In the genomic region with DNA sequence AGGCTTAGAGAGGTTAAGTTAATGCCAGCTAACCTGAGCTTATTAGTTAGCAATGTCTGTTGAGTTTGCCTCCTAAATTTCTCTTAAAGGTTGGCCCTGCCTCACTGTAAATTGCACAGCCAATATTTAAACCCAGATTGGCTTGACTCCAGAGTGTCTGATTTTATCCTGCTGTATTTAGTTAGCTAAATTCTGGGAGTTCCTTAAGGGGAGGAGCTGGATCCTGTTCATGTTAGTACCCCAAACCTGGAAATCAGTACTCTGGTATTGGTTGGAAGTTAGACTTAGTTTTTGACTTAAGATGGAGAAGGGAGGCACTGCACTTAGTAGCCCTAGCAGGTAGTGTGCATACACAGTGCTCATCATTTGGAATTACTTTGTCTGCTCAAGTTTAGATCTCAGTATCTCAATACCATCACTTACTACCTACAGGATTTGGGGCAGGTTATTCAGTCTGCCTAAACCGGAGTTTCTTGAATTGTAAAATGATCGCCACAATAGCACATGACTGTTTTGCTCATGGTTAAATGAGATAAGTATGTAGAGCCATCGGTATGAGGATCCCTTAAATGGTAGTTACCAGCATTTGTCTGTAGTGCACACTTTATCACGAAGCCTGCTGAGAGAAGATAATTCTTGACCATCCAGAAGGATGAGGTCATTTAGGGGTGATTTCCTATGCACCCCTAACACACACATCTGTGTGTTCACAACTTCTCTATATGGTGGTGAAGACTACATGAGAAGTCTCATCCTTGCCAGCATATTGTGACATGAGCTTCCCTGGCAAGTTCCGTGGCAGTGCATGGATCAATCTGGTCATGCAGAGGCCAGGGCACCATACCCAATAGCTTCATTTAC, we compare ENCODE assay signal across 1 cellular context.
TF ChIP-seq lines count a peak whose summit lies in the region.

No MANE protein-coding gene starts in this region.

TF ChIP-seq in K562, 482 proteins besides CTCF, POLR2A, EP300 and RAD21 (continued from another document and continues in another):
- TF ChIP-seq ZBTB8A (IDR thresholded peaks at IDR 0.05; ENCODE audit: partially characterized antibody): no peak
- TF ChIP-seq ZNF407 (IDR thresholded peaks at IDR 0.05; ENCODE audit: low read depth): no peak
- TF ChIP-seq, protein P1, sequence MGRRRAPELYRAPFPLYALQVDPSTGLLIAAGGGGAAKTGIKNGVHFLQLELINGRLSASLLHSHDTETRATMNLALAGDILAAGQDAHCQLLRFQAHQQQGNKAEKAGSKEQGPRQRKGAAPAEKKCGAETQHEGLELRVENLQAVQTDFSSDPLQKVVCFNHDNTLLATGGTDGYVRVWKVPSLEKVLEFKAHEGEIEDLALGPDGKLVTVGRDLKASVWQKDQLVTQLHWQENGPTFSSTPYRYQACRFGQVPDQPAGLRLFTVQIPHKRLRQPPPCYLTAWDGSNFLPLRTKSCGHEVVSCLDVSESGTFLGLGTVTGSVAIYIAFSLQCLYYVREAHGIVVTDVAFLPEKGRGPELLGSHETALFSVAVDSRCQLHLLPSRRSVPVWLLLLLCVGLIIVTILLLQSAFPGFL (CRISPR knock-in tag; IDR thresholded peaks at IDR 0.05): no peak
- no peak for TF ChIP-seq GTF2A2 (tag; IDR thresholded peaks at IDR 0.05)
- TF ChIP-seq ZFP36 (IDR thresholded peaks at IDR 0.05; ENCODE audit: low read depth, low read length, partially characterized antibody): peak; percentile 11
- no peak for TF ChIP-seq NUFIP1 (IDR thresholded peaks at IDR 0.05; ENCODE audit: partially characterized antibody)
- no peak for TF ChIP-seq SRSF1 (IDR thresholded peaks at IDR 0.05; ENCODE audit: low read depth, low read length)
- TF ChIP-seq, protein P2, sequence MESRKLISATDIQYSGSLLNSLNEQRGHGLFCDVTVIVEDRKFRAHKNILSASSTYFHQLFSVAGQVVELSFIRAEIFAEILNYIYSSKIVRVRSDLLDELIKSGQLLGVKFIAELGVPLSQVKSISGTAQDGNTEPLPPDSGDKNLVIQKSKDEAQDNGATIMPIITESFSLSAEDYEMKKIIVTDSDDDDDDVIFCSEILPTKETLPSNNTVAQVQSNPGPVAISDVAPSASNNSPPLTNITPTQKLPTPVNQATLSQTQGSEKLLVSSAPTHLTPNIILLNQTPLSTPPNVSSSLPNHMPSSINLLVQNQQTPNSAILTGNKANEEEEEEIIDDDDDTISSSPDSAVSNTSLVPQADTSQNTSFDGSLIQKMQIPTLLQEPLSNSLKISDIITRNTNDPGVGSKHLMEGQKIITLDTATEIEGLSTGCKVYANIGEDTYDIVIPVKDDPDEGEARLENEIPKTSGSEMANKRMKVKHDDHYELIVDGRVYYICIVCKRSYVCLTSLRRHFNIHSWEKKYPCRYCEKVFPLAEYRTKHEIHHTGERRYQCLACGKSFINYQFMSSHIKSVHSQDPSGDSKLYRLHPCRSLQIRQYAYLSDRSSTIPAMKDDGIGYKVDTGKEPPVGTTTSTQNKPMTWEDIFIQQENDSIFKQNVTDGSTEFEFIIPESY (CRISPR knock-in tag; IDR thresholded peaks at IDR 0.05): no peak
- no peak for TF ChIP-seq ZNF133 (CRISPR knock-in tag; IDR thresholded peaks at IDR 0.05)
- TF ChIP-seq ZNF124 (CRISPR knock-in tag; IDR thresholded peaks at IDR 0.05): no peak
- TF ChIP-seq ZNF347 (CRISPR knock-in tag; IDR thresholded peaks at IDR 0.05; ENCODE audit: low read depth): no peak
- TF ChIP-seq EZH2 (IDR thresholded peaks at IDR 0.05; ENCODE audit: borderline replicate concordance, low read depth, low read length): no peak
- TF ChIP-seq ZC3H11A (IDR thresholded peaks at IDR 0.05; ENCODE audit: low read depth, low read length): no peak
- peak; percentile 98 for TF ChIP-seq ATF7 (IDR thresholded peaks at IDR 0.05)
- no peak; the same call in 1 of the 2 replicates for TF ChIP-seq PHB2 (IDR thresholded peaks at IDR 0.05; ENCODE audit: low read depth)
- TF ChIP-seq ZNF75A (CRISPR knock-in tag; IDR thresholded peaks at IDR 0.05): 0 out of 2 replicates have a peak, but pooled peaks have one; percentile 21
- no peak for TF ChIP-seq REST (CRISPR knock-in tag; IDR thresholded peaks at IDR 0.05; ENCODE audit: low read depth)
- no peak for TF ChIP-seq ZNF79 (CRISPR knock-in tag; IDR thresholded peaks at IDR 0.05; ENCODE audit: low read depth)
- no peak for TF ChIP-seq ZZZ3 (IDR thresholded peaks at IDR 0.05)
- TF ChIP-seq, protein P3, sequence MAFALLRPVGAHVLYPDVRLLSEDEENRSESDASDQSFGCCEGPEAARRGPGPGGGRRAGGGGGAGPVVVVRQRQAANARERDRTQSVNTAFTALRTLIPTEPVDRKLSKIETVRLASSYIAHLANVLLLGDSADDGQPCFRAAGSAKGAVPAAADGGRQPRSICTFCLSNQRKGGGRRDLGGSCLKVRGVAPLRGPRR (CRISPR knock-in tag; IDR thresholded peaks at IDR 0.05): peak; percentile 56
- TF ChIP-seq CBX5 (IDR thresholded peaks at IDR 0.05; ENCODE audit: borderline replicate concordance, low read depth): no peak
- 0 out of 2 replicates have a peak, but pooled peaks have one; percentile 53 for TF ChIP-seq PYGO2 (tag; IDR thresholded peaks at IDR 0.05)
- TF ChIP-seq SMARCB1 (IDR thresholded peaks at IDR 0.05; ENCODE audit: insufficient read length, low read depth): no peak
- TF ChIP-seq CEBPG (CRISPR knock-in tag; IDR thresholded peaks at IDR 0.05): no peak
- no peak for TF ChIP-seq CEBPG (tag; conservative IDR thresholded peaks at IDR 0.05 in 1 of 2, IDR thresholded peaks at IDR 0.05 in 1 of 2)
- no peak for TF ChIP-seq ZNF324 (CRISPR knock-in tag; IDR thresholded peaks at IDR 0.05)
- TF ChIP-seq ZNF146 (CRISPR knock-in tag; IDR thresholded peaks at IDR 0.05; ENCODE audit: unreplicated experiment): no peak
- TF ChIP-seq, protein P4, sequence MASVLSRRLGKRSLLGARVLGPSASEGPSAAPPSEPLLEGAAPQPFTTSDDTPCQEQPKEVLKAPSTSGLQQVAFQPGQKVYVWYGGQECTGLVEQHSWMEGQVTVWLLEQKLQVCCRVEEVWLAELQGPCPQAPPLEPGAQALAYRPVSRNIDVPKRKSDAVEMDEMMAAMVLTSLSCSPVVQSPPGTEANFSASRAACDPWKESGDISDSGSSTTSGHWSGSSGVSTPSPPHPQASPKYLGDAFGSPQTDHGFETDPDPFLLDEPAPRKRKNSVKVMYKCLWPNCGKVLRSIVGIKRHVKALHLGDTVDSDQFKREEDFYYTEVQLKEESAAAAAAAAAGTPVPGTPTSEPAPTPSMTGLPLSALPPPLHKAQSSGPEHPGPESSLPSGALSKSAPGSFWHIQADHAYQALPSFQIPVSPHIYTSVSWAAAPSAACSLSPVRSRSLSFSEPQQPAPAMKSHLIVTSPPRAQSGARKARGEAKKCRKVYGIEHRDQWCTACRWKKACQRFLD (CRISPR knock-in tag; IDR thresholded peaks at IDR 0.05): peak; percentile 74
- peak; percentile 8; the same call in 1 of the 2 replicates for TF ChIP-seq PTTG1 (tag; IDR thresholded peaks at IDR 0.05; ENCODE audit: low read depth)
- TF ChIP-seq RAD51 (IDR thresholded peaks at IDR 0.05; ENCODE audit: borderline replicate concordance, low read depth): peak; percentile 42; the same call in 1 of the 2 replicates
- no peak for TF ChIP-seq FOXK2 (conservative IDR thresholded peaks at IDR 0.05 in 1 of 2, IDR thresholded peaks at IDR 0.05 in 1 of 2; ENCODE audit: low read depth in 2 of 2)
- TF ChIP-seq CREB3L1 (IDR thresholded peaks at IDR 0.05; ENCODE audit: borderline replicate concordance, low read depth): no peak
- peak; percentile 70 for TF ChIP-seq ELF4 (CRISPR knock-in tag; IDR thresholded peaks at IDR 0.05)
- TF ChIP-seq MEF2A (IDR thresholded peaks at IDR 0.05; ENCODE audit: control insufficient read depth, low read depth, low read length): no peak
- TF ChIP-seq, protein P5, sequence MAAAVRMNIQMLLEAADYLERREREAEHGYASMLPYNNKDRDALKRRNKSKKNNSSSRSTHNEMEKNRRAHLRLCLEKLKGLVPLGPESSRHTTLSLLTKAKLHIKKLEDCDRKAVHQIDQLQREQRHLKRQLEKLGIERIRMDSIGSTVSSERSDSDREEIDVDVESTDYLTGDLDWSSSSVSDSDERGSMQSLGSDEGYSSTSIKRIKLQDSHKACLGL (CRISPR knock-in tag; IDR thresholded peaks at IDR 0.05; ENCODE audit: borderline replicate concordance, poor library complexity, severe bottlenecking): no peak
- TF ChIP-seq NFIC (IDR thresholded peaks at IDR 0.05): peak; percentile 68
- TF ChIP-seq KDM1A (IDR thresholded peaks at IDR 0.05): peak; percentile 56 to 76; a peak in 3 of 4 replicates
